In the genomic region with DNA sequence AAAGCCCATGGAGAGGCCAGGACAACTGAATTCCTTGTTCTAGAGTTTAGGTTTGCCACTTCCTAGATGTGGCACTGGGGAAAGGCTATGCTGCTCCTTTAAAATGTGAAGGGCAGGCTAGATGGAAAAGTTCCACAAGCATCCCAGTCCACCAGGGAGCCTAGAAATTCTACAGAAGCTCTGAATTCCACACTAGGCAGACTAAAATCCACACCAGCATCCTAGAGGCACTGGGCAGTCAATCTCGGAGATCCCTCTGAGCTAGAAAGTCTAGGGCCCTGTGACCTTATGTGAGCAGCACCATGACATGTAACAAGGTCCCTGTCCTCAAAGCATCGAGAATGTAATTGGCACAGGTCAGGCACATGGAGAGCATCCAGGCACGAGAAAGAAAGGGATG, we compare ENCODE assay signal across 33 cellular contexts.
"Had no signal": no experiment of that assay in that cellular context is flagged by ENCODE, and none has a peak within 500 bp of the region (broad histone marks: within the 10 kb centered on the region; RNA-seq: fewer than 3 reads in every experiment).

No MANE protein-coding gene starts in this region.

- H3K27ac Mint-ChIP-seq: activated B cell treated with CpG ODN at 0.5 μM for 24 hours; activated CD4-positive, alpha-beta memory T cell treated with anti-CD3 and anti-CD28 coated beads, Interleukin-2, amount 10 ng/mL, durations not matched to agents 7 days and 5 days; activated CD4-positive, alpha-beta T cell treated with anti-CD3 and anti-CD28 coated beads for 36 hours; activated CD4-positive, alpha-beta T cell treated with anti-CD3 and anti-CD28 coated beads, Interleukin-2, amount 10 ng/mL, durations not matched to agents 7 days and 5 days; activated CD8-positive, alpha-beta memory T cell treated with anti-CD3 and anti-CD28 coated beads, Interleukin-2, amount 10 ng/mL, durations not matched to agents 7 days and 5 days; activated CD8-positive, alpha-beta T cell treated with anti-CD3 and anti-CD28 coated beads, Interleukin-2, amount 10 ng/mL, durations not matched to agents 7 days and 5 days; activated naive CD4-positive, alpha-beta T cell treated with anti-CD3 and anti-CD28 coated beads, Interleukin-2, amount 10 ng/mL, durations not matched to agents 7 days and 5 days; activated naive CD4-positive, alpha-beta T cell treated with anti-CD3 and anti-CD28 coated beads, Interleukin-2, amount 50 U/mL, for 24 hours; activated naive CD8-positive, alpha-beta T cell; activated naive CD8-positive, alpha-beta T cell treated with anti-CD3 and anti-CD28 coated beads, Interleukin-2, amount 10 ng/mL, durations not matched to agents 7 days and 5 days; activated naive CD8-positive, alpha-beta T cell treated with anti-CD3 and anti-CD28 coated beads, Interleukin-2, amount 50 U/mL, for 24 hours; activated T-cell treated with anti-CD3 and anti-CD28 coated beads, Interleukin-2, amount 50 U/mL, for 24 hours; activated T-helper 2 cell treated with anti-CD3 and anti-CD28 coated beads, Interferon-gamma antibody, Interleukin-2, Interleukin-4, amounts not matched to agents 10 μg/mL and 5 μg/mL and 100 μg/mL, durations not matched to agents 14 hours and 24 hours and 36 hours; brain; T-helper 1 cell treated with Interleukin-12 subunit alpha and Interleukin-12 subunit beta and Interleukin-4 antibody, amounts not matched to agents 30 μg/mL and 1 μg/mL, for 36 hours; T-helper 2 cell treated with Interferon-gamma antibody and Interleukin-4, amounts not matched to agents 5 μg/mL and 100 μg/mL, for 36 hours had no signal

- H3K9me3 Mint-ChIP-seq: activated B cell treated with CpG ODN at 0.5 μM for 24 hours; activated CD4-positive, alpha-beta T cell treated with anti-CD3 and anti-CD28 coated beads, Interleukin-2, amount 10 ng/mL, durations not matched to agents 7 days and 5 days; activated naive CD4-positive, alpha-beta T cell treated with anti-CD3 and anti-CD28 coated beads, Interleukin-2, amount 50 U/mL, for 24 hours; activated naive CD8-positive, alpha-beta T cell treated with anti-CD3 and anti-CD28 coated beads, Interleukin-2, amount 10 ng/mL, durations not matched to agents 7 days and 5 days; activated T-helper 2 cell treated with anti-CD3 and anti-CD28 coated beads, Interferon-gamma antibody, Interleukin-2, Interleukin-4, amounts not matched to agents 10 μg/mL and 5 μg/mL and 100 μg/mL, durations not matched to agents 14 hours and 24 hours and 36 hours; T-helper 1 cell treated with Interleukin-12 subunit alpha and Interleukin-12 subunit beta and Interleukin-4 antibody, amounts not matched to agents 30 μg/mL and 1 μg/mL, for 36 hours; T-helper 2 cell treated with Interferon-gamma antibody and Interleukin-4, amounts not matched to agents 5 μg/mL and 100 μg/mL, for 36 hours had no signal

- H3K4me3 ChIP-seq: ascending aorta had no signal

- FAIRE-seq: TTC549 had no signal

- H3K4me3 Mint-ChIP-seq: activated B cell treated with CpG ODN at 0.5 μM for 24 hours; activated CD4-positive, alpha-beta memory T cell treated with anti-CD3 and anti-CD28 coated beads, Interleukin-2, amount 10 ng/mL, durations not matched to agents 7 days and 5 days; activated CD4-positive, alpha-beta T cell treated with anti-CD3 and anti-CD28 coated beads for 36 hours; activated CD4-positive, alpha-beta T cell treated with anti-CD3 and anti-CD28 coated beads, Interleukin-2, amount 10 ng/mL, durations not matched to agents 7 days and 5 days; activated CD8-positive, alpha-beta memory T cell treated with anti-CD3 and anti-CD28 coated beads, Interleukin-2, amount 10 ng/mL, durations not matched to agents 7 days and 5 days; activated CD8-positive, alpha-beta T cell treated with anti-CD3 and anti-CD28 coated beads, Interleukin-2, amount 10 ng/mL, durations not matched to agents 7 days and 5 days; activated naive CD4-positive, alpha-beta T cell treated with anti-CD3 and anti-CD28 coated beads, Interleukin-2, amount 10 ng/mL, durations not matched to agents 7 days and 5 days; activated naive CD4-positive, alpha-beta T cell treated with anti-CD3 and anti-CD28 coated beads, Interleukin-2, amount 50 U/mL, for 24 hours; activated naive CD8-positive, alpha-beta T cell; activated naive CD8-positive, alpha-beta T cell treated with anti-CD3 and anti-CD28 coated beads, Interleukin-2, amount 10 ng/mL, durations not matched to agents 7 days and 5 days; activated naive CD8-positive, alpha-beta T cell treated with anti-CD3 and anti-CD28 coated beads, Interleukin-2, amount 50 U/mL, for 24 hours; activated T-cell treated with anti-CD3 and anti-CD28 coated beads, Interleukin-2, amount 50 U/mL, for 24 hours; brain; T-helper 1 cell treated with Interleukin-12 subunit alpha and Interleukin-12 subunit beta and Interleukin-4 antibody, amounts not matched to agents 30 μg/mL and 1 μg/mL, for 36 hours; T-helper 2 cell treated with Interferon-gamma antibody and Interleukin-4, amounts not matched to agents 5 μg/mL and 100 μg/mL, for 36 hours had no signal

- H3K36me3 ChIP-seq: ascending aorta had no signal

- H3K27me3 ChIP-seq: ascending aorta had no signal

- H3K36me3 Mint-ChIP-seq: activated CD8-positive, alpha-beta memory T cell treated with anti-CD3 and anti-CD28 coated beads, Interleukin-2, amount 10 ng/mL, durations not matched to agents 7 days and 5 days; activated naive CD4-positive, alpha-beta T cell treated with anti-CD3 and anti-CD28 coated beads, Interleukin-2, amount 10 ng/mL, durations not matched to agents 7 days and 5 days; activated naive CD4-positive, alpha-beta T cell treated with anti-CD3 and anti-CD28 coated beads, Interleukin-2, amount 50 U/mL, for 24 hours; activated naive CD8-positive, alpha-beta T cell; activated naive CD8-positive, alpha-beta T cell treated with anti-CD3 and anti-CD28 coated beads, Interleukin-2, amount 10 ng/mL, durations not matched to agents 7 days and 5 days; brain had no signal

- DNase-seq: activated B cell treated with CpG ODN at 0.5 μM for 24 hours; activated CD4-positive, alpha-beta memory T cell treated with anti-CD3 and anti-CD28 coated beads, Interleukin-2, amount 10 ng/mL, durations not matched to agents 7 days and 5 days; activated CD4-positive, alpha-beta T cell treated with anti-CD3 and anti-CD28 coated beads for 36 hours; activated CD4-positive, alpha-beta T cell treated with anti-CD3 and anti-CD28 coated beads for 48 hours; activated CD4-positive, alpha-beta T cell treated with anti-CD3 and anti-CD28 coated beads, Interleukin-2, amount 10 ng/mL, durations not matched to agents 7 days and 5 days; activated CD4-positive, alpha-beta T cell treated with anti-CD3 and anti-CD28 coated beads, Interleukin-2, amount 50 U/mL, for 48 hours; activated CD4-positive, CD25-positive, alpha-beta regulatory T cell treated with anti-CD3 and anti-CD28 coated beads, Interleukin-2, amount 50 U/mL, for 72 hours; activated CD8-positive, alpha-beta memory T cell treated with anti-CD3 and anti-CD28 coated beads for 24 hours; activated CD8-positive, alpha-beta memory T cell treated with anti-CD3 and anti-CD28 coated beads, Interleukin-2, amount 10 ng/mL, durations not matched to agents 7 days and 5 days; activated CD8-positive, alpha-beta memory T cell treated with anti-CD3 and anti-CD28 coated beads, Interleukin-2, amount 50 U/mL, for 48 hours; activated CD8-positive, alpha-beta T cell treated with anti-CD3 and anti-CD28 coated beads, Interleukin-2, amount 10 ng/mL, durations not matched to agents 7 days and 5 days; activated effector memory CD4-positive, alpha-beta T cell treated with Interleukin-2 at 50 U/mL for 16 hours; activated gamma-delta T cell; activated naive CD4-positive, alpha-beta T cell treated with anti-CD3 and anti-CD28 coated beads, Interleukin-2, amount 10 ng/mL, durations not matched to agents 7 days and 5 days; activated naive CD4-positive, alpha-beta T cell treated with Interleukin-2 at 50 U/mL for 16 hours; activated naive CD8-positive, alpha-beta T cell treated with anti-CD3 and anti-CD28 coated beads, Interleukin-2, amount 10 ng/mL, durations not matched to agents 7 days and 5 days; activated naive CD8-positive, alpha-beta T cell treated with anti-CD3 and anti-CD28 coated beads, Interleukin-2, amount 50 U/mL, for 24 hours; activated T-cell treated with anti-CD3 and anti-CD28 coated beads, Interleukin-2, amount 50 U/mL, for 24 hours; activated T-cell treated with anti-CD3 and anti-CD28 coated beads, Interleukin-2, amount 50 U/mL, for 48 hours; amygdala; anterior cingulate cortex; central memory CD4-positive, alpha-beta T cell; T-helper 1 cell; T-helper 2 cell; T-helper 9 cell had no signal

- ATAC-seq: activated CD4-positive, alpha-beta T cell treated with anti-CD3 and anti-CD28 coated beads for 36 hours; activated CD8-positive, alpha-beta memory T cell treated with anti-CD3 and anti-CD28 coated beads, Interleukin-2, amount 10 ng/mL, durations not matched to agents 7 days and 5 days; activated CD8-positive, alpha-beta T cell treated with anti-CD3 and anti-CD28 coated beads, Interleukin-2, amount 10 ng/mL, durations not matched to agents 7 days and 5 days; activated naive CD8-positive, alpha-beta T cell treated with anti-CD3 and anti-CD28 coated beads, Interleukin-2, amount 50 U/mL, for 24 hours had no signal

- H3K27me3 Mint-ChIP-seq: activated CD4-positive, alpha-beta memory T cell treated with anti-CD3 and anti-CD28 coated beads, Interleukin-2, amount 10 ng/mL, durations not matched to agents 7 days and 5 days; activated CD4-positive, alpha-beta T cell treated with anti-CD3 and anti-CD28 coated beads, Interleukin-2, amount 10 ng/mL, durations not matched to agents 7 days and 5 days; activated CD8-positive, alpha-beta memory T cell treated with anti-CD3 and anti-CD28 coated beads, Interleukin-2, amount 10 ng/mL, durations not matched to agents 7 days and 5 days; activated naive CD4-positive, alpha-beta T cell treated with anti-CD3 and anti-CD28 coated beads, Interleukin-2, amount 10 ng/mL, durations not matched to agents 7 days and 5 days; activated naive CD4-positive, alpha-beta T cell treated with anti-CD3 and anti-CD28 coated beads, Interleukin-2, amount 50 U/mL, for 24 hours; activated T-cell treated with anti-CD3 and anti-CD28 coated beads, Interleukin-2, amount 50 U/mL, for 24 hours had no signal

- H3K4me1 Mint-ChIP-seq: activated B cell treated with CpG ODN at 0.5 μM for 24 hours; activated CD4-positive, alpha-beta memory T cell treated with anti-CD3 and anti-CD28 coated beads, Interleukin-2, amount 10 ng/mL, durations not matched to agents 7 days and 5 days; activated CD4-positive, alpha-beta T cell treated with anti-CD3 and anti-CD28 coated beads for 36 hours; activated CD4-positive, alpha-beta T cell treated with anti-CD3 and anti-CD28 coated beads, Interleukin-2, amount 10 ng/mL, durations not matched to agents 7 days and 5 days; activated CD8-positive, alpha-beta memory T cell treated with anti-CD3 and anti-CD28 coated beads, Interleukin-2, amount 10 ng/mL, durations not matched to agents 7 days and 5 days; activated naive CD4-positive, alpha-beta T cell treated with anti-CD3 and anti-CD28 coated beads, Interleukin-2, amount 10 ng/mL, durations not matched to agents 7 days and 5 days; activated naive CD4-positive, alpha-beta T cell treated with anti-CD3 and anti-CD28 coated beads, Interleukin-2, amount 50 U/mL, for 24 hours; activated naive CD8-positive, alpha-beta T cell treated with anti-CD3 and anti-CD28 coated beads, Interleukin-2, amount 50 U/mL, for 24 hours had no signal
